ENCODE assay signal across 8 cellular contexts in the genomic region with DNA sequence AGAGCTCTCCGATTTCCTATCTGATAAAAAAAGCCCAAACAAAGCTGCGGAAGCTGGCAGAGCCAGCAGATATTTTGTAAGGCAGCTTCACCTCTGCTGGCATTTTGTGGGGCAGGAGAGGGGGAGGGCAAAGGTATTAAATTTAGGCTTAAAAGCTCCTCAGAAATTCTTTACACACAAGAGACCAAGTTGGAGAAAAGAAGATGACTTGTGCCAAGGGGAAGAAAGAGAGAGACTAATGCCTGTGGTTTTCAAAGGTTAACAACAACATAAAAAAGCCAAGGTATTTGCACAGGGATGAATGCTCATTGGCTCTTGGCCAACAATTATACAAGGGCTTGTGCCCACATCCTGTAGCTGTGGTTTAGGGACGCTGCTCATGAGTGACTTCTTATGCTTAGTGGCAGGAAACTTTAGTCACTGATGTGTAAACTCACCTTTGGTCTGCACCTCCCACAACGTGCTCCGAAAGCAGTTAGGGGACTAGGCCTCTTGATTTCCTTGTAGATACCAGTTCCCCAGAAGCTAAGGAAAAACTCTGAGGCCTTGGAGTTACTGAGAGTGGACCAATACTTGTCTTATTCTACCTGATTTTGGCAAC.
DNase-seq lines count a peak whose midpoint lies in the region; ATAC-seq and TF ChIP-seq lines count a peak whose summit lies in the region.

No MANE protein-coding gene starts in this region.

- no peak overlapping the region for H3K9ac ChIP-seq in OCI-LY3 (ENCODE audit: low read length)

- H3K79me2 ChIP-seq in OCI-LY3 (ENCODE audit: low read length) = no peaks in the 10 kb centered on the region

- no peaks in the 10 kb centered on the region for H3K9me3 ChIP-seq in CD8-positive, alpha-beta memory T cell (ENCODE audit: low read length)
- H3K9me3 ChIP-seq in OCI-LY3 (ENCODE audit: insufficient read depth, low read length) = no peaks in the 10 kb centered on the region

- peak overlapping the region; percentile 23 for H3K4me2 ChIP-seq in OCI-LY3 (ENCODE audit: low read length)

- CTCF ChIA-PET in CD8-positive, alpha-beta memory T cell (lab: Charles Lee) = interaction anchor here (0.7 to 2.9 kb wide), 4 partner anchors 15 to 106 kb away, joined by 3 to 7 read pairs (median 4); no protein-coding TSS in a partner anchor

- H3K4me3 Mint-ChIP-seq in CD8-positive, alpha-beta memory T cell = peak overlapping the region; percentile 73 to 92 (median 83)
- peak overlapping the region; percentile 77 for H3K4me3 Mint-ChIP-seq in activated T-cell treated with anti-CD3 and anti-CD28 coated beads, Interleukin-2, amount 50 U/mL, for 4 hours
- H3K4me3 Mint-ChIP-seq in nephron progenitor cell = no peak overlapping the region

- no peaks in the 10 kb centered on the region for H3K27me3 ChIP-seq in CD8-positive, alpha-beta memory T cell (ENCODE audit: insufficient read depth, low read length, poor library complexity, severe bottlenecking)
- H3K27me3 ChIP-seq in HL-60 (ENCODE audit: insufficient read depth, poor library complexity, severe bottlenecking) (no peaks in the 10 kb centered on the region), OCI-LY3 (ENCODE audit: low read depth, low read length) (peaks cover 6% of the 10 kb centered on the region; the same call in 1 of the 2 replicates), kidney epithelial cell (ENCODE audit: control insufficient read depth, insufficient read depth, low read length) (peaks cover 26% of the 10 kb centered on the region)

- peaks cover 3 to 12% (median 10%) of the 10 kb centered on the region in 3 donors for H3K36me3 Mint-ChIP-seq in CD8-positive, alpha-beta memory T cell
- H3K36me3 Mint-ChIP-seq in activated T-cell treated with anti-CD3 and anti-CD28 coated beads, Interleukin-2, amount 50 U/mL, for 4 hours (ENCODE audit: insufficient read depth) = peaks cover 5% of the 10 kb centered on the region
- H3K36me3 Mint-ChIP-seq in nephron progenitor cell (ENCODE audit: low read depth) = no peaks in the 10 kb centered on the region

- POLR2A ChIA-PET in CD8-positive, alpha-beta memory T cell (lab: Charles Lee) = interaction anchor here (0.9 to 1.4 kb wide), 2 partner anchors 10 to 31 kb away, joined by 3 to 7 read pairs; no protein-coding TSS in a partner anchor

- peak overlapping the region; percentile 12 for H3K27ac ChIP-seq in CD8-positive, alpha-beta memory T cell (ENCODE audit: low read depth, low read length)
- H3K27ac ChIP-seq in HL-60 (replicated peaks) = peak overlapping the region; percentile 81
- no peak overlapping the region for H3K27ac ChIP-seq in OCI-LY3 (ENCODE audit: low read length)

- no peaks in the 10 kb centered on the region for H4K20me1 ChIP-seq in OCI-LY3 (ENCODE audit: insufficient read depth, low read length)

- H3K27ac Mint-ChIP-seq in CD8-positive, alpha-beta memory T cell = peak overlapping the region; percentile 85 to 97 (median 92)
- H3K27ac Mint-ChIP-seq in nephron progenitor cell = no peak overlapping the region

- H3K4me3 ChIP-seq in CD8-positive, alpha-beta memory T cell (ENCODE audit: low read length) = peak overlapping the region; percentile 21
- no peak overlapping the region for H3K4me3 ChIP-seq in HL-60 (replicated peaks; ENCODE audit: insufficient read depth, low read length)
- no peak overlapping the region for H3K4me3 ChIP-seq in OCI-LY3 (ENCODE audit: low read length)
- no peak overlapping the region for H3K4me3 ChIP-seq in kidney epithelial cell (ENCODE audit: low read depth, low read length)

- H3K36me3 ChIP-seq in CD8-positive, alpha-beta memory T cell (ENCODE audit: insufficient read depth, low read length) = no peaks in the 10 kb centered on the region
- H3K36me3 ChIP-seq in OCI-LY3 (replicated peaks; ENCODE audit: low read depth, low read length) = no peaks in the 10 kb centered on the region
- no peaks in the 10 kb centered on the region for H3K36me3 ChIP-seq in kidney epithelial cell (ENCODE audit: control insufficient read depth, insufficient read depth, low read length)

- H3K9me3 Mint-ChIP-seq in CD8-positive, alpha-beta memory T cell = peaks cover 0 to 2% (median 0%) of the 10 kb centered on the region in 5 donors
- H3K9me3 Mint-ChIP-seq in activated T-cell treated with anti-CD3 and anti-CD28 coated beads, Interleukin-2, amount 50 U/mL, for 4 hours = no peaks in the 10 kb centered on the region
- H3K9me3 Mint-ChIP-seq in nephron progenitor cell = no peaks in the 10 kb centered on the region

- peaks cover 45% of the 10 kb centered on the region for H3K4me1 ChIP-seq in CD8-positive, alpha-beta memory T cell (ENCODE audit: insufficient read depth, low read length)
- peaks cover 12% of the 10 kb centered on the region for H3K4me1 ChIP-seq in OCI-LY3 (ENCODE audit: low read length)

- H2AFZ ChIP-seq in OCI-LY3 (ENCODE audit: low read depth, low read length) = no peak overlapping the region

- TF ChIP-seq CTCF in HL-60 (IDR thresholded peaks at IDR 0.05; ENCODE audit: insufficient read depth, low read length) (no peak), OCI-LY3 (IDR thresholded peaks at IDR 0.05; ENCODE audit: low read depth, low read length) (no peak), kidney epithelial cell (IDR thresholded peaks at IDR 0.05; ENCODE audit: insufficient read depth, low read length, poor library complexity, severe bottlenecking) (no peak), nephron progenitor cell (IDR thresholded peaks at IDR 0.05) (no peak)

- ATAC-seq in GM21360 (IDR thresholded peaks at IDR 0.05; ENCODE audit: unreplicated experiment) = peak; percentile 100
- peak; percentile 99 for ATAC-seq in activated T-cell treated with anti-CD3 and anti-CD28 coated beads, Interleukin-2, amount 50 U/mL, for 4 hours

- peaks cover 42 to 69% (median 68%) of the 10 kb centered on the region in 3 donors for H3K4me1 Mint-ChIP-seq in CD8-positive, alpha-beta memory T cell
- peaks cover 62% of the 10 kb centered on the region for H3K4me1 Mint-ChIP-seq in activated T-cell treated with anti-CD3 and anti-CD28 coated beads, Interleukin-2, amount 50 U/mL, for 4 hours (ENCODE audit: low read depth)
- peaks cover 23% of the 10 kb centered on the region for H3K4me1 Mint-ChIP-seq in nephron progenitor cell

- peak; percentile 60 to 93 (median 92) for DNase-seq in CD8-positive, alpha-beta memory T cell
- DNase-seq in HL-60 (ENCODE audit: low read depth in 1 of 2, low spot score in 1 of 2) = peak; percentile 88 to 95
- DNase-seq in activated T-cell treated with anti-CD3 and anti-CD28 coated beads, Interleukin-2, amount 50 U/mL, for 4 hours = peak; percentile 66
- DNase-seq in kidney epithelial cell (ENCODE audit: low read depth) = peak; percentile 100
- DNase-seq in stimulated activated CD8-positive, alpha-beta memory T cell treated with anti-CD3 and anti-CD28 coated beads, Interleukin-2, amount 100 ng/mL, for 48 hours (ENCODE audit: low read depth in 2 of 2) = peak; percentile 41 to 65
- DNase-seq in nephron progenitor cell = no peak

- peaks cover 0 to 2% of the 10 kb centered on the region in 2 donors for H3K27me3 Mint-ChIP-seq in CD8-positive, alpha-beta memory T cell
- H3K27me3 Mint-ChIP-seq in activated T-cell treated with anti-CD3 and anti-CD28 coated beads, Interleukin-2, amount 50 U/mL, for 4 hours (ENCODE audit: low read depth) = no peaks in the 10 kb centered on the region
- H3K27me3 Mint-ChIP-seq in nephron progenitor cell (ENCODE audit: low read depth, poor library complexity) = no peaks in the 10 kb centered on the region
